Comparison of ENCODE assay signal across 1 cellular context in genomic region chr13:40666058-40666904, GRCh38.
A peak's percentile ranks its signal among the peaks of the same experiment; 100 is the strongest.
TF ChIP-seq lines count a peak whose summit lies in the region.

TSS of gene FOXO1 (minus strand) at chr13:40666641. CDS start at chr13:40666212, 429 bp downstream.

TF ChIP-seq in HEK293, 187 proteins besides CTCF, POLR2A, EP300 and RAD21 (continued from another document and continues in another):
- TF ChIP-seq ZNF692 (tag by site-specific recombination; IDR thresholded peaks at IDR 0.05) = no peak
- TF ChIP-seq ZNF610 (tag by site-specific recombination; IDR thresholded peaks at IDR 0.05; ENCODE audit: borderline replicate concordance) = no peak
- TF ChIP-seq KLF9 (tag by site-specific recombination; IDR thresholded peaks at IDR 0.05; ENCODE audit: low read depth) = peak; percentile 54
- TF ChIP-seq ZSCAN5A (tag by site-specific recombination; IDR thresholded peaks at IDR 0.05) = no peak; the same call in 1 of the 2 replicates
- TF ChIP-seq ZNF473 (tag by site-specific recombination; IDR thresholded peaks at IDR 0.05) = no peak
- TF ChIP-seq ZNF488 (tag by site-specific recombination; IDR thresholded peaks at IDR 0.05) = no peak
- TF ChIP-seq TSHZ1 (tag by site-specific recombination; IDR thresholded peaks at IDR 0.05; ENCODE audit: borderline replicate concordance) = no peak
- no peak for TF ChIP-seq ZNF560 (tag by site-specific recombination; IDR thresholded peaks at IDR 0.05; ENCODE audit: borderline replicate concordance)
- peak; percentile 85 for TF ChIP-seq BCL11B (tag by site-specific recombination; IDR thresholded peaks at IDR 0.05; ENCODE audit: low read depth)
- TF ChIP-seq ZNF26 (tag by site-specific recombination; IDR thresholded peaks at IDR 0.05) = no peak
- no peak for TF ChIP-seq REPIN1 (tag by site-specific recombination; IDR thresholded peaks at IDR 0.05; ENCODE audit: low read depth)
- TF ChIP-seq ZXDB (tag by site-specific recombination; IDR thresholded peaks at IDR 0.05) = no peak; the same call in 1 of the 2 replicates
- no peak for TF ChIP-seq ZNF248 (tag by site-specific recombination; IDR thresholded peaks at IDR 0.05)
- TF ChIP-seq ZNF791 (tag by site-specific recombination; IDR thresholded peaks at IDR 0.05) = no peak
- no peak for TF ChIP-seq ZNF76 (tag by site-specific recombination; IDR thresholded peaks at IDR 0.05; ENCODE audit: borderline replicate concordance, low read depth)
- peak; percentile 55; the same call in 1 of the 2 replicates for TF ChIP-seq ZBTB44 (tag by site-specific recombination; IDR thresholded peaks at IDR 0.05)
- no peak for TF ChIP-seq ZNF768 (tag by site-specific recombination; IDR thresholded peaks at IDR 0.05)
- no peak for TF ChIP-seq ZNF521 (tag by site-specific recombination; IDR thresholded peaks at IDR 0.05)
- no peak for TF ChIP-seq ZNF280C (tag by site-specific recombination; IDR thresholded peaks at IDR 0.05)
- TF ChIP-seq SP2 (tag by site-specific recombination; IDR thresholded peaks at IDR 0.05) = peak; percentile 5
- TF ChIP-seq ZNF146 (tag by site-specific recombination; IDR thresholded peaks at IDR 0.05) = no peak
- TF ChIP-seq ZNF174 (tag by site-specific recombination; IDR thresholded peaks at IDR 0.05) = no peak
- no peak for TF ChIP-seq ZNF121 (tag by site-specific recombination; IDR thresholded peaks at IDR 0.05)
- TF ChIP-seq ZSCAN16 (tag by site-specific recombination; IDR thresholded peaks at IDR 0.05) = no peak
- no peak for TF ChIP-seq ZNF394 (tag by site-specific recombination; IDR thresholded peaks at IDR 0.05; ENCODE audit: borderline replicate concordance)
- no peak for TF ChIP-seq PRDM10 (tag by site-specific recombination; IDR thresholded peaks at IDR 0.05)
- no peak for TF ChIP-seq ZNF585B (tag by site-specific recombination; IDR thresholded peaks at IDR 0.05)
- no peak for TF ChIP-seq ZNF704 (tag by site-specific recombination; IDR thresholded peaks at IDR 0.05)
- no peak for TF ChIP-seq ZBTB48 (tag by site-specific recombination; IDR thresholded peaks at IDR 0.05)
- TF ChIP-seq ZNF155 (tag by site-specific recombination; IDR thresholded peaks at IDR 0.05) = no peak
- no peak for TF ChIP-seq ZBTB6 (tag by site-specific recombination; IDR thresholded peaks at IDR 0.05)
- TF ChIP-seq ZNF274 (IDR thresholded peaks at IDR 0.05; ENCODE audit: low read length) = no peak
- no peak for TF ChIP-seq ZNF274 (tag by site-specific recombination; IDR thresholded peaks at IDR 0.05; ENCODE audit: borderline replicate concordance)
- no peak for TF ChIP-seq ZNF324 (tag by site-specific recombination; IDR thresholded peaks at IDR 0.05)
- TF ChIP-seq ZNF292 (tag by site-specific recombination; IDR thresholded peaks at IDR 0.05; ENCODE audit: borderline replicate concordance, low read depth) = no peak
- no peak for TF ChIP-seq ZNF629 (tag by site-specific recombination; IDR thresholded peaks at IDR 0.05)
- peak; percentile 23 for TF ChIP-seq SP7 (tag by site-specific recombination; IDR thresholded peaks at IDR 0.05)
- no peak for TF ChIP-seq ZNF354C (tag by site-specific recombination; IDR thresholded peaks at IDR 0.05; ENCODE audit: borderline replicate concordance, low read depth)
- no peak for TF ChIP-seq EGR2 (tag by site-specific recombination; IDR thresholded peaks at IDR 0.05; ENCODE audit: low read depth)
- 0 out of 2 replicates have a peak, but pooled peaks have one; percentile 12 for TF ChIP-seq KLF10 (tag by site-specific recombination; IDR thresholded peaks at IDR 0.05)
- no peak for TF ChIP-seq ZNF112 (tag by site-specific recombination; IDR thresholded peaks at IDR 0.05)
- TF ChIP-seq SETDB1 (IDR thresholded peaks at IDR 0.05; ENCODE audit: insufficient read length, low read length) = no peak
- no peak for TF ChIP-seq ZNF654 (tag by site-specific recombination; IDR thresholded peaks at IDR 0.05; ENCODE audit: low read depth)
- TF ChIP-seq ZNF16 (tag by site-specific recombination; IDR thresholded peaks at IDR 0.05; ENCODE audit: low read depth) = no peak
- TF ChIP-seq GFI1B (tag by site-specific recombination; IDR thresholded peaks at IDR 0.05) = no peak
- peak; percentile 59 for TF ChIP-seq GLIS2 (tag by site-specific recombination; IDR thresholded peaks at IDR 0.05)
- no peak for TF ChIP-seq SP3 (tag by site-specific recombination; IDR thresholded peaks at IDR 0.05)
- peak; percentile 80 for TF ChIP-seq ZEB2 (tag by site-specific recombination; IDR thresholded peaks at IDR 0.05)
